Comparison of ENCODE assay signal across 1 cellular context in genomic region chr2:10448646-10449480, GRCh38.
TF ChIP-seq lines count a peak whose summit lies in the region.

No MANE protein-coding gene starts in this region.

TF ChIP-seq in HepG2, 621 proteins besides CTCF, POLR2A, EP300 and RAD21 (continued from another document and continues in another):
- no peak for TF ChIP-seq PCBP1 (IDR thresholded peaks at IDR 0.05; ENCODE audit: borderline replicate concordance, low read depth, low read length)
- peak; percentile 100 for TF ChIP-seq ZNF772 (CRISPR knock-in tag; IDR thresholded peaks at IDR 0.05)
- no peak for TF ChIP-seq NBN (conservative IDR thresholded peaks at IDR 0.05)
- TF ChIP-seq NCOA1 (CRISPR knock-in tag; IDR thresholded peaks at IDR 0.05) = peak; percentile 98
- peak; percentile 97 for TF ChIP-seq ZNF737 (CRISPR knock-in tag; IDR thresholded peaks at IDR 0.05; ENCODE audit: borderline replicate concordance)
- no peak for TF ChIP-seq ARNT (IDR thresholded peaks at IDR 0.05)
- TF ChIP-seq ZNF180 (CRISPR knock-in tag; IDR thresholded peaks at IDR 0.05; ENCODE audit: borderline replicate concordance, low read depth) = 0 out of 2 replicates have a peak, but pooled peaks have one; percentile 65
- peak; percentile 98 for TF ChIP-seq ZNF687 (CRISPR knock-in tag; IDR thresholded peaks at IDR 0.05)
- peak; percentile 100 for TF ChIP-seq BORCS8-MEF2B (CRISPR knock-in tag; IDR thresholded peaks at IDR 0.05)
- peak; percentile 93; the same call in 1 of the 2 replicates for TF ChIP-seq ZNF567 (CRISPR knock-in tag; IDR thresholded peaks at IDR 0.05; ENCODE audit: borderline replicate concordance)
- TF ChIP-seq GABPB1 (CRISPR knock-in tag; IDR thresholded peaks at IDR 0.05) = peak; percentile 91
- peak; percentile 79 for TF ChIP-seq ZNF629 (CRISPR knock-in tag; conservative IDR thresholded peaks at IDR 0.05)
- peak; percentile 84 for TF ChIP-seq AGO2 (optimal IDR thresholded peaks at IDR 0.05; ENCODE audit: low read depth, low read length)
- TF ChIP-seq UBTF (CRISPR knock-in tag; IDR thresholded peaks at IDR 0.05) = peak; percentile 93
- 0 out of 2 replicates have a peak, but pooled peaks have one; percentile 24 for TF ChIP-seq HNRNPL (IDR thresholded peaks at IDR 0.05; ENCODE audit: low read depth, low read length)
- peak; percentile 59 for TF ChIP-seq ZKSCAN8 (CRISPR knock-in tag; IDR thresholded peaks at IDR 0.05; ENCODE audit: borderline replicate concordance)
- TF ChIP-seq ZNF329 (CRISPR knock-in tag; IDR thresholded peaks at IDR 0.05; ENCODE audit: low read depth) = peak; percentile 92
- TF ChIP-seq HNF1A (IDR thresholded peaks at IDR 0.05; ENCODE audit: low read depth) = no peak
- peak; percentile 78 for TF ChIP-seq HNF1A (CRISPR knock-in tag; IDR thresholded peaks at IDR 0.05; ENCODE audit: borderline replicate concordance)
- peak; percentile 96 for TF ChIP-seq THAP9 (CRISPR knock-in tag; IDR thresholded peaks at IDR 0.05; ENCODE audit: borderline replicate concordance)
- TF ChIP-seq TMF1 (CRISPR knock-in tag; IDR thresholded peaks at IDR 0.05; ENCODE audit: low read depth) = peak; percentile 99
- no peak for TF ChIP-seq ZNF513 (CRISPR knock-in tag; conservative IDR thresholded peaks at IDR 0.05)
- TF ChIP-seq NFE2L2 (IDR thresholded peaks at IDR 0.05; ENCODE audit: low read length) = no peak
- TF ChIP-seq FOXK2 (IDR thresholded peaks at IDR 0.05) = no peak
- TF ChIP-seq ARNT2 (CRISPR knock-in tag; IDR thresholded peaks at IDR 0.05; ENCODE audit: low read depth) = peak; percentile 97
- peak; percentile 83; the same call in 1 of the 2 replicates for TF ChIP-seq HOXA7 (CRISPR knock-in tag; IDR thresholded peaks at IDR 0.05)
- TF ChIP-seq ZNF441 (CRISPR knock-in tag; IDR thresholded peaks at IDR 0.05; ENCODE audit: borderline replicate concordance) = peak; percentile 98
- peak; percentile 99 for TF ChIP-seq ZNF790 (CRISPR knock-in tag; IDR thresholded peaks at IDR 0.05; ENCODE audit: borderline replicate concordance)
- peak; percentile 97 for TF ChIP-seq MLXIP (CRISPR knock-in tag; IDR thresholded peaks at IDR 0.05; ENCODE audit: borderline replicate concordance)
- TF ChIP-seq HHEX (CRISPR knock-in tag; IDR thresholded peaks at IDR 0.05) = no peak
- TF ChIP-seq ZNF644 (CRISPR knock-in tag; IDR thresholded peaks at IDR 0.05; ENCODE audit: low read depth) = no peak
- TF ChIP-seq ARNTL (CRISPR knock-in tag; IDR thresholded peaks at IDR 0.05) = peak; percentile 86
- no peak for TF ChIP-seq SOX13 (IDR thresholded peaks at IDR 0.05)
- TF ChIP-seq SOX13 (CRISPR knock-in tag; conservative IDR thresholded peaks at IDR 0.05 in 1 of 2, IDR thresholded peaks at IDR 0.05 in 1 of 2) = peak in 1 of 2 experiments; percentile 71; a peak in 2 of 4 replicates
- peak; percentile 93; the same call in 1 of the 2 replicates for TF ChIP-seq ZNF569 (CRISPR knock-in tag; IDR thresholded peaks at IDR 0.05; ENCODE audit: borderline replicate concordance)
- peak; percentile 87; the same call in 1 of the 2 replicates for TF ChIP-seq SALL2 (CRISPR knock-in tag; IDR thresholded peaks at IDR 0.05)
- TF ChIP-seq ZXDC (CRISPR knock-in tag; IDR thresholded peaks at IDR 0.05) = peak; percentile 96
